ENCODE assay signal across 8 cellular contexts in genomic region chr10:117496616-117497028, GRCh38. TPM values are rescaled to one million over a fixed set of nuclear protein-coding genes. Genes with fewer than 3 reads are reported as not detected.
DNase-seq lines count a peak whose midpoint lies in the region; ATAC-seq and TF ChIP-seq lines count a peak whose summit lies in the region.

No MANE protein-coding gene starts in this region.

- H3K27ac Mint-ChIP-seq in CD8-positive, alpha-beta memory T cell = no peak overlapping the region

- H3K4me3 ChIP-seq in CD8-positive, alpha-beta memory T cell (ENCODE audit: low read length) = no peak overlapping the region
- H3K4me3 ChIP-seq in OCI-LY1 (ENCODE audit: low read depth, low read length, poor library complexity, severe bottlenecking) = no peak overlapping the region

- peak; percentile 91 for TF ChIP-seq CTCF in OCI-LY1 (IDR thresholded peaks at IDR 0.05; ENCODE audit: low read length)

- H3K27me3 ChIP-seq in CD8-positive, alpha-beta memory T cell (ENCODE audit: insufficient read depth, low read length, poor library complexity, severe bottlenecking) = no peaks in the 10 kb centered on the region
- peaks cover 8% of the 10 kb centered on the region; the same call in 1 of the 2 replicates for H3K27me3 ChIP-seq in OCI-LY1 (ENCODE audit: insufficient read depth, low read length)

- H3K4me2 ChIP-seq in OCI-LY1 (ENCODE audit: low read length) = no peak overlapping the region

- no peak overlapping the region for H2AFZ ChIP-seq in OCI-LY1 (ENCODE audit: low read length)

- no peaks in the 10 kb centered on the region for H3F3A ChIP-seq in OCI-LY1 (ENCODE audit: insufficient read depth, low read length)

- no peak overlapping the region for H3K9ac ChIP-seq in OCI-LY1 (ENCODE audit: low read length)

- H4K20me1 ChIP-seq in OCI-LY1 (ENCODE audit: insufficient read depth, low read length) = no peaks in the 10 kb centered on the region

- no peaks in the 10 kb centered on the region for H3K9me3 ChIP-seq in CD8-positive, alpha-beta memory T cell (ENCODE audit: low read length)
- H3K9me3 ChIP-seq in OCI-LY1 (ENCODE audit: low read length) = no peaks in the 10 kb centered on the region

- no peak overlapping the region for H3K27ac ChIP-seq in CD8-positive, alpha-beta memory T cell (ENCODE audit: low read depth, low read length)
- H3K27ac ChIP-seq in OCI-LY1 (ENCODE audit: low read depth, low read length, poor library complexity, severe bottlenecking) = no peak overlapping the region
- H3K27ac ChIP-seq in epithelial cell of prostate = no peak overlapping the region

- POLR2A ChIA-PET in CD8-positive, alpha-beta memory T cell (lab: Charles Lee) = no interaction called here

- H3K79me2 ChIP-seq in OCI-LY1 (ENCODE audit: insufficient read depth, low read length) = no peaks in the 10 kb centered on the region

- H3K4me1 Mint-ChIP-seq in CD8-positive, alpha-beta memory T cell = peaks cover 0 to 2% (median 0%) of the 10 kb centered on the region in 3 donors

- CTCF ChIA-PET in CD8-positive, alpha-beta memory T cell (lab: Charles Lee) = interaction anchor here (0.7 to 4.1 kb wide), 17 partner anchors 9 to 962 kb away, joined by 3 to 44 read pairs (median 5); no protein-coding TSS in a partner anchor

- H3K36me3 Mint-ChIP-seq in CD8-positive, alpha-beta memory T cell = no peaks in the 10 kb centered on the region

- H3K36me3 ChIP-seq in CD8-positive, alpha-beta memory T cell (ENCODE audit: insufficient read depth, low read length) = no peaks in the 10 kb centered on the region
- H3K36me3 ChIP-seq in OCI-LY1 (ENCODE audit: insufficient read depth, low read length) = no peaks in the 10 kb centered on the region

- H3K27me3 Mint-ChIP-seq in CD8-positive, alpha-beta memory T cell = peaks cover 10 to 33% of the 10 kb centered on the region in 2 donors

- H3K4me3 Mint-ChIP-seq in CD8-positive, alpha-beta memory T cell = no peak overlapping the region

- peak; percentile 33 to 62 (median 46) for DNase-seq in CD8-positive, alpha-beta memory T cell
- DNase-seq in HS-27A (ENCODE audit: low read depth) (peak; percentile 14), epithelial cell of prostate (ENCODE audit: low read depth, low spot score) (peak; percentile 36), myocyte (ENCODE audit: low read depth) (peak; percentile 79)
- DNase-seq in activated CD8-positive, alpha-beta memory T cell treated with anti-CD3 and anti-CD28 coated beads, Interleukin-2, amount 50 U/mL, for 48 hours = peak; percentile 90
- DNase-seq in stimulated activated CD8-positive, alpha-beta memory T cell treated with anti-CD3 and anti-CD28 coated beads, Interleukin-4, amount 100 ng/mL, for 48 hours = peak; percentile 83

- no peaks in the 10 kb centered on the region for H3K9me3 Mint-ChIP-seq in CD8-positive, alpha-beta memory T cell

- H3K9me2 ChIP-seq in OCI-LY1 (ENCODE audit: low read depth, low read length) = no peaks in the 10 kb centered on the region

- no peaks in the 10 kb centered on the region for H3K4me1 ChIP-seq in CD8-positive, alpha-beta memory T cell (ENCODE audit: insufficient read depth, low read length)
- no peaks in the 10 kb centered on the region for H3K4me1 ChIP-seq in OCI-LY1 (ENCODE audit: insufficient read depth, low read length, severe bottlenecking)

- peak; percentile 63 for ATAC-seq in GM19467 (IDR thresholded peaks at IDR 0.05; ENCODE audit: unreplicated experiment)

RNA-seq across cellular contexts. Expression of gene EMX2, which starts 45.9 kb away (rescaled TPM):
- not detected for total RNA-seq in CD8-positive, alpha-beta memory T cell
- polyA plus RNA-seq in CD8-positive, alpha-beta memory T cell = not detected
- total RNA-seq in myocyte = not detected in 2 replicates
- not detected for polyA plus RNA-seq in myocyte (2012)

Comparison
In these comparisons a context has a peak if more than half of its experiments do, and no peak if none do; other contexts are left out.
1. DNase-seq: peak in every context shown above with its lines; median percentile 90 in activated CD8-positive, alpha-beta memory T cell treated with anti-CD3 and anti-CD28 coated beads, Interleukin-2, amount 50 U/mL, for 48 hours; 83 in stimulated activated CD8-positive, alpha-beta memory T cell treated with anti-CD3 and anti-CD28 coated beads, Interleukin-4, amount 100 ng/mL, for 48 hours; 79 in myocyte; 46 in CD8-positive, alpha-beta memory T cell; 36 in epithelial cell of prostate; 14 in HS-27A.